Comparison of ENCODE assay signal across 15 cellular contexts in the genomic region with DNA sequence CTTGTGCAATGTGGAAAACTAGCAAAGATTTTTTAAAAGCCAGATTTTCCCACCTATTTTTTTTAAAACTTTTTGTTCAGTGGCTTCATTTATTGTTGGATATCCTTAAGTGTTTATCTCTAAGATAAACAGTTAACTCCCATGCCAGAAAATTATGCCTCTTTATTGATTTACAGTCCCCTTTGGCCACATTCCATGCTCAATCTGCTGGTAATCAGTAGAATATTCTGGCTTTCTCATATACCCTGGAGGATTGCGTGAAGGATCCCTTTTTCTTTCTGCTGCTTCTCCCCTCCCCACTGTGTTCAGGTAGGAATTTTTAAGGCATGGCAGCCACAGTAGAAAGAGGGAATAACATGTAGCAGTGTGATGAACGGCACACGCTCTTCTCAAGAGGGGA. TPM values are rescaled to one million over a fixed set of nuclear protein-coding genes. Genes with fewer than 3 reads are reported as not detected.
DNase-seq lines count a peak whose midpoint lies in the region; FAIRE-seq and TF ChIP-seq lines count a peak whose summit lies in the region.
"Had no signal": no experiment of that assay in that cellular context is flagged by ENCODE, and none has a peak within 500 bp of the region (broad histone marks: within the 10 kb centered on the region; RNA-seq: fewer than 3 reads in every experiment).

No MANE protein-coding gene starts in this region.

- H3K27me3 ChIP-seq in PC-9 (ENCODE audit: insufficient read depth, low read depth) (no peaks in the 10 kb centered on the region), left ventricle myocardium inferior (ENCODE audit: low read depth) (no peaks in the 10 kb centered on the region)
- H3K27me3 ChIP-seq in effector memory CD4-positive, alpha-beta T cell (replicated peaks; ENCODE audit: control insufficient read depth, insufficient read depth, low read length, poor library complexity, severe bottlenecking): peaks cover 9% of the 10 kb centered on the region
- H3K27me3 ChIP-seq: SJCRH30 had no signal

- peak overlapping the region; percentile 5 for H3K27ac ChIP-seq in PC-9
- H3K27ac ChIP-seq in effector memory CD4-positive, alpha-beta T cell (ENCODE audit: insufficient read depth, low read length, poor library complexity, severe bottlenecking): no peak overlapping the region
- no peak overlapping the region for H3K27ac ChIP-seq in left ventricle myocardium inferior (replicated peaks)
- H3K27ac ChIP-seq: SJCRH30 had no signal

- no peaks in the 10 kb centered on the region for H3K9me3 Mint-ChIP-seq in progenitor cell of endocrine pancreas (ENCODE audit: low read depth)
- H3K9me3 Mint-ChIP-seq: H9 had no signal

- H4K20me1 ChIP-seq in PC-9 (ENCODE audit: insufficient read depth): peaks cover 10% of the 10 kb centered on the region; the same call in 1 of the 2 replicates

- H3K4me2 ChIP-seq in PC-9: peak overlapping the region; percentile 77

- intact Hi-C loops in PC-9 (cut with micrococcal nuclease; ENCODE audit: unreplicated experiment): no loop called here
- intact Hi-C loops in left ventricle myocardium inferior (cut with micrococcal nuclease): no loop called here

- H3K9me2 ChIP-seq in PC-9 (ENCODE audit: insufficient read depth): no peaks in the 10 kb centered on the region

- H3K4me3 ChIP-seq in PC-9 (peak overlapping the region; percentile 61; the same call in 1 of the 2 replicates), fibroblast of villous mesenchyme (ENCODE audit: low read depth, low read length) (no peak overlapping the region), left ventricle myocardium inferior (no peak overlapping the region)
- H3K4me3 ChIP-seq in effector memory CD4-positive, alpha-beta T cell (ENCODE audit: insufficient read depth, low read depth, low read length, poor library complexity, severe bottlenecking): no peak overlapping the region
- H3K4me3 ChIP-seq: SJCRH30 had no signal

- no peak overlapping the region for H2AFZ ChIP-seq in PC-9

- H3K27ac Mint-ChIP-seq in progenitor cell of endocrine pancreas: peak overlapping the region; percentile 76
- H3K27ac Mint-ChIP-seq: H9 had no signal

- H3K36me3 ChIP-seq in PC-9 (ENCODE audit: low read depth) (peaks cover 21% of the 10 kb centered on the region), left ventricle myocardium inferior (no peaks in the 10 kb centered on the region)
- no peaks in the 10 kb centered on the region for H3K36me3 ChIP-seq in effector memory CD4-positive, alpha-beta T cell (ENCODE audit: control insufficient read depth, insufficient read depth, low read length)
- H3K36me3 ChIP-seq: SJCRH30 had no signal

- H3K9me3 ChIP-seq in PC-9 (ENCODE audit: insufficient read depth, low read depth): no peaks in the 10 kb centered on the region
- no peaks in the 10 kb centered on the region for H3K9me3 ChIP-seq in effector memory CD4-positive, alpha-beta T cell (ENCODE audit: control insufficient read depth, low read length)
- no peaks in the 10 kb centered on the region for H3K9me3 ChIP-seq in left ventricle myocardium inferior (replicated peaks)
- H3K9me3 ChIP-seq: SJCRH30 had no signal

- H3K4me3 Mint-ChIP-seq in progenitor cell of endocrine pancreas (ENCODE audit: low read depth): peak overlapping the region; percentile 47
- H3K4me3 Mint-ChIP-seq: H9 had no signal

- TF ChIP-seq CTCF in PC-9 (conservative IDR thresholded peaks at IDR 0.05) (no peak), fibroblast of villous mesenchyme (IDR thresholded peaks at IDR 0.05; ENCODE audit: insufficient read depth, low read depth, low read length) (no peak), progenitor cell of endocrine pancreas (IDR thresholded peaks at IDR 0.05; ENCODE audit: unreplicated experiment) (no peak), left ventricle myocardium inferior (IDR thresholded peaks at IDR 0.05; ENCODE audit: borderline replicate concordance) (no peak)

- FAIRE-seq in GM19239 (lab: Jason Lieb, UNC): peak; percentile 14

- DNase-seq in GM19239 (ENCODE audit: insufficient read length, low spot score) (no peak), PC-9 (peak in 1 of 2 experiments; percentile 51), fibroblast of villous mesenchyme (ENCODE audit: low read depth) (peak; percentile 19), progenitor cell of endocrine pancreas (ENCODE audit: low spot score, unreplicated experiment) (no peak), NCI-H1417 treated with DMSO at 0.1 percent for 48 hours (lab: John Stamatoyannopoulos, UW) (no peak), glomerular visceral epithelial cell (ENCODE audit: extremely low spot score) (no peak), left ventricle myocardium inferior (no peak)
- no peak for DNase-seq in effector memory CD4-positive, alpha-beta T cell
- DNase-seq: Calu3, H9, NCI-H1105, NCI-H187 treated with DMSO at 0.1 percent for 48 hours, NCI-H510A, NCI-H82, SJCRH30 had no signal

- H3K36me3 Mint-ChIP-seq in progenitor cell of endocrine pancreas (ENCODE audit: insufficient read depth): peaks cover 4% of the 10 kb centered on the region

- CTCF ChIA-PET in PC-9 (lab: Charles Lee): no interaction called here

- peaks cover 12% of the 10 kb centered on the region; the same call in 1 of the 2 replicates for H3F3A ChIP-seq in PC-9 (ENCODE audit: insufficient read depth, low read depth)

- no TSS peak for BruUV-seq in PC-9 (replicated peaks; lab: Mats Ljungman, UMichigan)

- H3K4me1 ChIP-seq in PC-9 (replicated peaks; ENCODE audit: insufficient read depth): peaks cover 19% of the 10 kb centered on the region
- H3K4me1 ChIP-seq in effector memory CD4-positive, alpha-beta T cell (ENCODE audit: control insufficient read depth, insufficient read depth, low read length, poor library complexity, severe bottlenecking): no peaks in the 10 kb centered on the region
- peaks cover 12% of the 10 kb centered on the region for H3K4me1 ChIP-seq in left ventricle myocardium inferior
- H3K4me1 ChIP-seq: SJCRH30 had no signal

- peaks cover 50% of the 10 kb centered on the region for H3K79me2 ChIP-seq in PC-9 (ENCODE audit: low read depth)

- POLR2A ChIA-PET in PC-9 (lab: Charles Lee; ENCODE audit: unreplicated experiment): no interaction called here

- peaks cover 27% of the 10 kb centered on the region for H3K27me3 Mint-ChIP-seq in progenitor cell of endocrine pancreas

- peaks cover 25% of the 10 kb centered on the region for H3K4me1 Mint-ChIP-seq in progenitor cell of endocrine pancreas (ENCODE audit: low read depth)

RNA-seq across cellular contexts. Expression of a gene that starts 2.6 kb away (rescaled TPM):
- total RNA-seq in PC-9 (2021) (8.6 and 10.6 TPM in 2 replicates), fibroblast of villous mesenchyme (0.64 and 1.7 TPM in 2 replicates), progenitor cell of endocrine pancreas (13.4 and 14.4 TPM in 2 replicates), left ventricle myocardium inferior (0.69 TPM)
